Comparison of ENCODE assay signal across 8 cellular contexts in the genomic region with DNA sequence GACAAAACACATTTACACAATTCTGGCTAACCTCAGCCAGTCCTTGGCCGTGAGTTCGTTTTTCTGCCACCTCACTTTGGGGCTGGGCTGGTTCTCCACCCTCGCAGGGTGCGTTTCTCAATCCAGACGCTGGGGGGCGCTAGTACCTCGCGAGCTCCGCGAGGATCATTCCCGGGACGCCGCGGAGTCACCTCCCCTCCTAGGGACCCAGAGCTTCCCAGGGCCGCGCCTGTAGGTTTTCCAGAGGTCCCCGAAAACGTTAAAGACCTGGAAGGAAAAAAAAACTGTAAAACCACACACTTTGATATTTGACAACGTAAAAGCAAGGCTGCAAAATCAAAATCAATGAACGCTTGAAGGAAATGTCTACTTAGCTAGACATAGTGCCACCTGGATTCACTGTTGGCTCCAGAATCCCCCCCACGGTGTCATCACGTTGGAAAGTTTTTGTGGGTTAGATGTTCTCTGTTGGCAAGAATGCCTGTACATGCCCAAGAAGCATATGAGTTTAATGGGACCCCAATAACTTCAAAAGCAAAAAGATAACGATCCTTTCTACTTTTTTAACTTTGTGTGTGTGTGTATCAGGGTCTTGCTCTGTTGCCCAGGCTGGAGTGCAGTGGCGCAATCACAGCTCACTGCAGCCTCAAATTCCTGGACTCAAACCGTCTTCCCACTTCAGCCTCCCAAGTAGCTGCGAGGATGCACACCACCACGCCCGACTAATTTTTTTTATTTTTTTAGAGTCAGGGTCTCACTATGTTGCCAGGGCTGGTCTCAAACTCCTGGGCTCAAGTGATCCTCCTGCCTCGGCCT. TPM values are rescaled to one million over a fixed set of nuclear protein-coding genes. Genes with fewer than 3 reads are reported as not detected.
DNase-seq lines count a peak whose midpoint lies in the region; ATAC-seq and TF ChIP-seq lines count a peak whose summit lies in the region.

No MANE protein-coding gene starts in this region.

- 10% methylated on average over 29 of the region's 29 CpGs for WGBS in SK-N-SH (ENCODE audit: low lambda C conversion rate)
- 18 to 20% (median 19%) methylated on average over 29 of the region's 29 CpGs for WGBS in ovary, 3 donors
- 12 to 18% methylated on average over 29 of the region's 29 CpGs for WGBS in testis, 2 donors

- peak; percentile 94 for DNase-seq in D341Med (ENCODE audit: low spot score)
- DNase-seq in KG1 (lab: John Stamatoyannopoulos, UW), result peak; percentile 14
- DNase-seq in SK-N-SH, result peak; percentile 90
- peak; percentile 61 to 70 (median 66) for DNase-seq in activated naive CD4-positive, alpha-beta T cell (lab: John Stamatoyannopoulos, UW)
- DNase-seq in globus pallidus (ENCODE audit: low spot score), result peak; percentile 56
- peak; percentile 80 to 91 (median 88) for DNase-seq in ovary
- peak; percentile 87 for DNase-seq in testis

- H3K36me3 ChIP-seq in SK-N-SH (replicated peaks in 1 of 2; ENCODE audit: control insufficient read depth in 1 of 2, insufficient read depth in 2 of 2, low read length in 1 of 2), result no peaks in the 10 kb centered on the region
- no peaks in the 10 kb centered on the region for H3K36me3 ChIP-seq in ovary
- H3K36me3 ChIP-seq in testis (ENCODE audit: low read depth, missing control alignments), result no peaks in the 10 kb centered on the region

- H3F3A ChIP-seq in SK-N-SH (replicated peaks; ENCODE audit: insufficient read depth), result no peaks in the 10 kb centered on the region

- no peak for ATAC-seq in GM18505 (IDR thresholded peaks at IDR 0.05; ENCODE audit: unreplicated experiment)

- H3K4me1 ChIP-seq in SK-N-SH (ENCODE audit: control insufficient read depth in 1 of 2, insufficient read depth in 2 of 2, low read depth in 1 of 2, low read length in 1 of 2), result no peaks in the 10 kb centered on the region; a peak in 1 of 4 replicates
- no peaks in the 10 kb centered on the region for H3K4me1 ChIP-seq in ovary (ENCODE audit: insufficient read depth)
- peaks cover 3% of the 10 kb centered on the region for H3K4me1 ChIP-seq in testis

- H3K27me3 ChIP-seq in SK-N-SH (ENCODE audit: insufficient read depth) (peaks cover 8% of the 10 kb centered on the region; the same call in 1 of the 2 replicates), ovary (no peaks in the 10 kb centered on the region), testis (no peaks in the 10 kb centered on the region)

- intact Hi-C loops in ovary (cut with DNase I) (loop anchor here (2.0 to 5.0 kb wide), 3 partner anchors 139 to 143 kb away; a partner anchor contains a TSS), testis (cut with DNase I; ENCODE audit: low total_unique reads) (loop anchor here (5.0 kb wide), 1 partner anchor 141 kb away; no protein-coding TSS in a partner anchor)

- CTCF ChIA-PET in SK-N-SH (lab: Yijun Ruan, JAX), result interaction anchor here (0.6 to 3.7 kb wide), 40 partner anchors 9 to 669 kb away, joined by 3 to 59 read pairs (median 6); a partner anchor contains a TSS

- POLR2A ChIA-PET in SK-N-SH (lab: Yijun Ruan, JAX), result interaction anchor here (0.6 to 0.8 kb wide), 2 partner anchors 143 to 1549 kb away, joined by 3 to 4 read pairs; a partner anchor contains a TSS

- TF ChIP-seq EP300 in SK-N-SH (IDR thresholded peaks at IDR 0.05; ENCODE audit: borderline replicate concordance in 1 of 2, low read depth in 1 of 2, low read length in 1 of 2) (no peak), ovary (IDR thresholded peaks at IDR 0.05) (no peak)

- H3K79me2 ChIP-seq in SK-N-SH (ENCODE audit: insufficient read depth), result no peaks in the 10 kb centered on the region

- no peaks in the 10 kb centered on the region for H4K20me1 ChIP-seq in SK-N-SH (ENCODE audit: insufficient read depth)

- no peak overlapping the region for H3K9ac ChIP-seq in SK-N-SH

- H3K27ac ChIP-seq in SK-N-SH (ENCODE audit: low read depth in 2 of 2, low read length in 1 of 2), result no peak overlapping the region
- H3K27ac ChIP-seq in ovary, result no peak overlapping the region
- H3K27ac ChIP-seq in testis, result no peak overlapping the region

- no peaks in the 10 kb centered on the region for H3K9me2 ChIP-seq in SK-N-SH

- H3K4me3 ChIP-seq in SK-N-SH (ENCODE audit: low read depth in 2 of 2, low read length in 1 of 2) (peak overlapping the region in 1 of 2 experiments; percentile 42; a peak in 1 of 4 replicates), ovary (no peak overlapping the region), testis (no peak overlapping the region)

- peak overlapping the region; percentile 62 for H2AFZ ChIP-seq in SK-N-SH (ENCODE audit: low read depth)

- TF ChIP-seq CTCF in SK-N-SH (IDR thresholded peaks at IDR 0.05) (peak; percentile 98), ovary (IDR thresholded peaks at IDR 0.05) (peak; percentile 90 to 92 (median 90)), testis (IDR thresholded peaks at IDR 0.05) (peak; percentile 94 to 99 (median 94))

- no peak for TF ChIP-seq POLR2A in ovary (IDR thresholded peaks at IDR 0.05)
- TF ChIP-seq POLR2A in testis (IDR thresholded peaks at IDR 0.05), result no peak
- TF ChIP-seq POLR2A in GM18505 (IDR thresholded peaks at IDR 0.05; ENCODE audit: borderline replicate concordance, extremely low read depth, insufficient read depth, insufficient read length), result no peak

- peak; percentile 92 for TF ChIP-seq RAD21 in SK-N-SH (IDR thresholded peaks at IDR 0.05; ENCODE audit: low read length)

- no peaks in the 10 kb centered on the region for H3K9me3 ChIP-seq in SK-N-SH
- H3K9me3 ChIP-seq in ovary, result no peaks in the 10 kb centered on the region
- no peaks in the 10 kb centered on the region for H3K9me3 ChIP-seq in testis

- peak overlapping the region; percentile 61 for H3K4me2 ChIP-seq in SK-N-SH

TF ChIP-seq in SK-N-SH, 30 proteins besides CTCF, POLR2A, EP300 and RAD21:
- no peak for TF ChIP-seq EZH2phosphoT487 (IDR thresholded peaks at IDR 0.05; ENCODE audit: borderline replicate concordance, low read depth)
- peak; percentile 80 for TF ChIP-seq SMC3 (IDR thresholded peaks at IDR 0.05; ENCODE audit: low read depth, low read length)

RNA-seq across cellular contexts. Expression of a gene that starts 34.5 kb away (rescaled TPM):
- polyA plus RNA-seq in SK-N-SH (2012; rRNA removed) (415 and 440 TPM in 2 replicates), ovary (100 to 1,000 TPM; 347 to 664 TPM), testis (ENCODE audit: insufficient read depth, low read depth, low replicate concordance) (227 TPM)
- 478 and 600 TPM in 2 replicates for polyA plus RNA-seq in SK-N-SH (2012; cell fraction: cytosol; rRNA removed)
- polyA plus RNA-seq in SK-N-SH (2012; cell fraction: nucleus; rRNA removed), result 280 and 324 TPM in 2 replicates
- total RNA-seq in ovary (100 to 1,000 TPM; 286 to 642 (median 554) TPM), testis (100 to 1,000 TPM; 212 to 271 TPM)

Comparison
In these comparisons a context has a peak if more than half of its experiments do, and no peak if none do; other contexts are left out.
1. DNase-seq: peak in every context shown above with its lines; median percentile 94 in D341Med; 90 in SK-N-SH; 88 in ovary; 87 in testis; 66 in activated naive CD4-positive, alpha-beta T cell; 56 in globus pallidus; 14 in KG1.